15 cellular contexts compared by ENCODE assay signal in genomic region chr16:2365895-2366294, GRCh38. TPM values are rescaled to one million over a fixed set of nuclear protein-coding genes. Genes with fewer than 3 reads are reported as not detected.
DNase-seq lines count a peak whose midpoint lies in the region; ATAC-seq and TF ChIP-seq lines count a peak whose summit lies in the region.
"Had no signal": no experiment of that assay in that cellular context is flagged by ENCODE, and none has a peak within 500 bp of the region (broad histone marks: within the 10 kb centered on the region; RNA-seq: fewer than 3 reads in every experiment).

No MANE protein-coding gene starts in this region.

- peak overlapping the region; percentile 51 for H3K4me2 ChIP-seq in mammary epithelial cell (ENCODE audit: insufficient read depth, low read depth, low read length)

- intact Hi-C loops in mammary epithelial cell (cut with micrococcal nuclease) = loop anchor here (5.0 kb wide), 1 partner anchor 56 kb away; no protein-coding TSS in a partner anchor
- intact Hi-C loops in MCF 10A (cut with micrococcal nuclease) = no loop called here

- DNase-seq in mammary epithelial cell (peak; percentile 67), MCF 10A (ENCODE audit: unreplicated experiment) (no peak), astrocyte of the hippocampus (ENCODE audit: low read depth, low spot score) (peak; percentile 74), islet precursor cell (peak; percentile 54), COLO829 (ENCODE audit: low spot score) (no peak), left lobe of liver (ENCODE audit: low spot score) (no peak), NCI-H2227 (lab: John Stamatoyannopoulos, UW; ENCODE audit: unreplicated experiment) (no peak)
- DNase-seq: activated CD8-positive, alpha-beta memory T cell treated with anti-CD3 and anti-CD28 coated beads, Interleukin-2, amount 50 U/mL, for 4 hours; activated naive CD8-positive, alpha-beta T cell treated with anti-CD3 and anti-CD28 coated beads for 36 hours; DMS153; left ventricle myocardium inferior; NCI-H1694 treated with DMSO at 0.1 percent for 48 hours; transverse colon had no signal

- peaks cover 17% of the 10 kb centered on the region for H3K27me3 Mint-ChIP-seq in MCF 10A (ENCODE audit: insufficient read depth, unreplicated experiment)

- H3K27me3 ChIP-seq in mammary epithelial cell (ENCODE audit: insufficient read depth, low read length) = no peaks in the 10 kb centered on the region

- H3K4me1 ChIP-seq in mammary epithelial cell (ENCODE audit: insufficient read depth, low read length) = peaks cover 26% of the 10 kb centered on the region
- H3K4me1 ChIP-seq: transverse colon had no signal

- H3K9ac ChIP-seq in mammary epithelial cell (ENCODE audit: insufficient read depth, low read length) = no peak overlapping the region

- H3K79me2 ChIP-seq in mammary epithelial cell (ENCODE audit: insufficient read depth, low read length) = no peaks in the 10 kb centered on the region

- peak overlapping the region; percentile 54 for H2AFZ ChIP-seq in mammary epithelial cell (ENCODE audit: low read depth, low read length)

- no TSS peak for BruUV-seq in mammary epithelial cell (replicated peaks; lab: Mats Ljungman, UMichigan)
- no TSS peak for BruUV-seq in MCF 10A (replicated peaks; lab: Mats Ljungman, UMichigan)

- no peaks in the 10 kb centered on the region for H3K36me3 ChIP-seq in mammary epithelial cell (ENCODE audit: insufficient read depth, low read length)
- H3K36me3 ChIP-seq: left ventricle myocardium inferior, transverse colon had no signal

- no peaks in the 10 kb centered on the region for H3K36me3 Mint-ChIP-seq in MCF 10A (ENCODE audit: insufficient read depth, unreplicated experiment)
- H3K36me3 Mint-ChIP-seq: activated naive CD8-positive, alpha-beta T cell treated with anti-CD3 and anti-CD28 coated beads for 36 hours had no signal

- ATAC-seq in left lobe of liver (no peak), GM18511 (IDR thresholded peaks at IDR 0.05; ENCODE audit: unreplicated experiment) (no peak)

- no peaks in the 10 kb centered on the region for H4K20me1 ChIP-seq in mammary epithelial cell (ENCODE audit: insufficient read depth, low read length)

- POLR2A ChIA-PET in MCF 10A (lab: Yijun Ruan, JAX) = interaction anchor here (0.7 kb wide), 1 partner anchor 57 kb away, joined by 4 read pairs; no protein-coding TSS in a partner anchor

- 0% methylated on average over 3 of the region's 3 CpGs for whole genome bisulfite sequencing in mammary epithelial cell (ENCODE audit: low coverage, missing lambda C conversion rate)

- no peaks in the 10 kb centered on the region for H3K9me3 Mint-ChIP-seq in MCF 10A (ENCODE audit: unreplicated experiment)
- H3K9me3 Mint-ChIP-seq: activated naive CD8-positive, alpha-beta T cell treated with anti-CD3 and anti-CD28 coated beads for 36 hours had no signal

- in situ Hi-C loops in mammary epithelial cell (cut with MboI; ENCODE audit: low sequenced_read_pairs in 2 of 2) = no loop called here

- TF ChIP-seq CTCF in mammary epithelial cell (conservative IDR thresholded peaks at IDR 0.05 in 1 of 2, IDR thresholded peaks at IDR 0.05 in 1 of 2; ENCODE audit: extremely low read depth in 1 of 2, insufficient read depth in 1 of 2, low read depth in 1 of 2, low read length in 2 of 2) (no peak), MCF 10A (IDR thresholded peaks at IDR 0.05; ENCODE audit: unreplicated experiment) (no peak)

- H3K9me3 ChIP-seq in mammary epithelial cell (replicated peaks; ENCODE audit: insufficient read depth, low read length) = no peaks in the 10 kb centered on the region
- H3K9me3 ChIP-seq: left ventricle myocardium inferior, transverse colon had no signal

- no peak overlapping the region for H3K27ac Mint-ChIP-seq in MCF 10A (ENCODE audit: low read depth, unreplicated experiment)
- H3K27ac Mint-ChIP-seq: activated naive CD8-positive, alpha-beta T cell treated with anti-CD3 and anti-CD28 coated beads for 36 hours had no signal

- H3K27ac ChIP-seq in mammary epithelial cell (ENCODE audit: insufficient read depth, low read depth, low read length) = no peak overlapping the region
- H3K27ac ChIP-seq: left ventricle myocardium inferior, transverse colon, VCaP had no signal

- peaks cover 19% of the 10 kb centered on the region for H3K4me1 Mint-ChIP-seq in MCF 10A (ENCODE audit: insufficient read depth, unreplicated experiment)
- H3K4me1 Mint-ChIP-seq: activated naive CD8-positive, alpha-beta T cell treated with anti-CD3 and anti-CD28 coated beads for 36 hours had no signal

- dilution Hi-C loops in mammary epithelial cell (cut with HindIII; ENCODE audit: low sequenced_read_pairs) = no loop called here

- H3K4me3 ChIP-seq in mammary epithelial cell (replicated peaks in 1 of 3; ENCODE audit: insufficient read depth in 1 of 3, low read depth in 2 of 3, low read length in 3 of 3) = no peak overlapping the region
- H3K4me3 ChIP-seq: left ventricle myocardium inferior, transverse colon had no signal

- no peak overlapping the region for H3K4me3 Mint-ChIP-seq in MCF 10A (ENCODE audit: unreplicated experiment)
- H3K4me3 Mint-ChIP-seq: activated naive CD8-positive, alpha-beta T cell treated with anti-CD3 and anti-CD28 coated beads for 36 hours had no signal

- CTCF ChIA-PET in mammary epithelial cell (lab: Charles Lee; ENCODE audit: low non-redundant PET) (no interaction called here), MCF 10A (lab: Yijun Ruan, JAX) (no interaction called here)

RNA-seq across cellular contexts. Expression of gene ABCA3, which starts 25.4 kb away (rescaled TPM):
- 1 to 10 TPM in 1 of 2 donors, under 1 TPM in 1; 0.85 to 4.0 TPM for total RNA-seq in mammary epithelial cell
- polyA plus RNA-seq in mammary epithelial cell = 0.40 TPM
- not detected for polyA minus RNA-seq in mammary epithelial cell
- total RNA-seq in MCF 10A (2022) = 3.5 and 4.6 TPM in 2 replicates
- total RNA-seq in left lobe of liver = 1.9 TPM

Comparison
In these comparisons a context has a peak if more than half of its experiments do, and no peak if none do; other contexts are left out.
1. DNase-seq: peak in mammary epithelial cell (single experiment), astrocyte of the hippocampus (single experiment) and islet precursor cell (single experiment); none in MCF 10A (single experiment), COLO829 (single experiment), left lobe of liver (single experiment) and NCI-H2227 (single experiment).